Comparison of ENCODE assay signal across 9 cellular contexts in the genomic region with DNA sequence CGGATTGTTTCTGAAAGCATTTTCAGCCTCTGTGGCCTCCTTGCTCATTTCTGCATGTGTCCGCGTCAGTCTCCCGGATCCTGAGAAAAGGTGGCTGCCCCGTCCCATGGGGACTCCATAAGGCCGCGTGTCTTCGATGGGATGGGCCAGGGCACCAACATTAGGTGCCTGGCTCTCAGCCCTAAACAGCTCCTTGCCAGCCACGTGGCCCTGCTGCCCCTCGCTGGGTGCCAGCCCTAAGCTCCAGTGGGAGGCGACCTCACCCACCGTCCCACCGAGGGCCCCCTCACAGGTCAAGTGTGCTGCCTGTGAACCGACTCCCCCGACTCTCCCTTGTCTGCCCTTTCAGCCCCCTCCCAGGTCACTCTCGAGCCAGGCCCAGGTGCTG. TPM values are rescaled to one million over a fixed set of nuclear protein-coding genes. Genes with fewer than 3 reads are reported as not detected.
DNase-seq lines count a peak whose midpoint lies in the region; ATAC-seq, FAIRE-seq and TF ChIP-seq lines count a peak whose summit lies in the region.
"Had no signal": no experiment of that assay in that cellular context is flagged by ENCODE, and none has a peak within 500 bp of the region (broad histone marks: within the 10 kb centered on the region; RNA-seq: fewer than 3 reads in every experiment).

No MANE protein-coding gene starts in this region.

- FAIRE-seq in bronchial epithelial cell (lab: Jason Lieb, UNC), result no peak

- ATAC-seq in mucosa of descending colon, result peak; percentile 2

- H3K9me3 ChIP-seq in HUES48 (ENCODE audit: control insufficient read depth, insufficient read depth, low read length) (no peaks in the 10 kb centered on the region), mucosa of descending colon (no peaks in the 10 kb centered on the region)

- H3K9me3 Mint-ChIP-seq in Calu3 (ENCODE audit: low read depth, unreplicated experiment), result peaks cover 6% of the 10 kb centered on the region

- intact Hi-C loops in Calu3 (cut with micrococcal nuclease; ENCODE audit: unreplicated experiment), result no loop called here
- intact Hi-C loops in mucosa of descending colon (cut with DNase I, micrococcal nuclease), result no loop called here

- peak overlapping the region; percentile 84 for H3K4me3 Mint-ChIP-seq in Calu3 (ENCODE audit: low read depth, unreplicated experiment)

- H3K27ac ChIP-seq in HUES48 (ENCODE audit: low read depth, low read length), result peak overlapping the region; percentile 84

- peak overlapping the region; percentile 82 for H3K4me3 ChIP-seq in HUES48 (ENCODE audit: low read depth, low read length)
- H3K4me3 ChIP-seq in bronchial epithelial cell (ENCODE audit: low read depth, low read length), result peak overlapping the region; percentile 68
- peak overlapping the region; percentile 74 for H3K4me3 ChIP-seq in mucosa of descending colon

- H3K36me3 ChIP-seq in HUES48 (ENCODE audit: control insufficient read depth, insufficient read depth, low read length) (peaks cover 41% of the 10 kb centered on the region), bronchial epithelial cell (ENCODE audit: control insufficient read depth, insufficient read depth, low read length) (peaks cover 9% of the 10 kb centered on the region), mucosa of descending colon (ENCODE audit: low read depth) (no peaks in the 10 kb centered on the region)

- H3K27ac Mint-ChIP-seq in Calu3 (ENCODE audit: unreplicated experiment), result peak overlapping the region; percentile 90

- H3K27me3 Mint-ChIP-seq in Calu3 (ENCODE audit: unreplicated experiment), result no peaks in the 10 kb centered on the region

- peaks cover 8% of the 10 kb centered on the region for H3K4me1 ChIP-seq in HUES48 (ENCODE audit: control insufficient read depth, insufficient read depth, low read length)
- H3K4me1 ChIP-seq in mucosa of descending colon (ENCODE audit: low read depth), result peaks cover 35% of the 10 kb centered on the region

- H3K27me3 ChIP-seq in HUES48 (ENCODE audit: control insufficient read depth, insufficient read depth, low read length) (no peaks in the 10 kb centered on the region), bronchial epithelial cell (ENCODE audit: control insufficient read depth, insufficient read depth, low read length) (no peaks in the 10 kb centered on the region)

- TF ChIP-seq CTCF in Calu3 (IDR thresholded peaks at IDR 0.05; ENCODE audit: unreplicated experiment) (no peak), bronchial epithelial cell (IDR thresholded peaks at IDR 0.05; ENCODE audit: insufficient read depth, low read length, severe bottlenecking) (no peak), mucosa of descending colon (IDR thresholded peaks at IDR 0.05) (no peak)

- peak overlapping the region; percentile 67 for H3K9ac ChIP-seq in HUES48 (ENCODE audit: low read depth, low read length)

- H3K36me3 Mint-ChIP-seq in Calu3 (ENCODE audit: insufficient read depth, unreplicated experiment), result peaks cover 65% of the 10 kb centered on the region

- BruUV-seq in Calu3 (replicated peaks; lab: Mats Ljungman, UMichigan), result no TSS peak

- DNase-seq in Calu3 (no peak), bronchial epithelial cell (ENCODE audit: low read depth) (no peak), mucosa of descending colon (no peak), NCI-H1417 treated with DMSO at 0.1 percent for 48 hours (lab: John Stamatoyannopoulos, UW) (no peak), HuH-7 (ENCODE audit: low spot score) (no peak), dedifferentiated amniotic fluid mesenchymal stem cell (ENCODE audit: extremely low spot score) (no peak)
- DNase-seq in activated CD4-positive, alpha-beta T cell treated with anti-CD3 and anti-CD28 coated beads for 1 hour, result no peak

- CTCF ChIA-PET in Calu3 (lab: Charles Lee), result interaction anchor here (1.7 kb wide), 1 partner anchor 25 kb away, joined by 4 read pairs; no protein-coding TSS in a partner anchor

- peaks cover 33% of the 10 kb centered on the region for H3K4me1 Mint-ChIP-seq in Calu3 (ENCODE audit: low read depth, unreplicated experiment)

RNA-seq across cellular contexts. Expression of gene PHYKPL, which starts 0.9 kb away (rescaled TPM):
- total RNA-seq in Calu3 (2022), result 87.5 and 96.7 TPM in 2 replicates
- 29.2 and 40.6 TPM in 2 replicates for total RNA-seq in bronchial epithelial cell
- 100 to 1,000 TPM; 179 to 331 (median 194) TPM for total RNA-seq in mucosa of descending colon

RNA-seq across cellular contexts. Expression of gene HNRNPAB, which starts 27.4 kb away (rescaled TPM):
- 306 and 314 TPM in 2 replicates for total RNA-seq in Calu3 (2022)
- 67.4 and 71.3 TPM in 2 replicates for total RNA-seq in bronchial epithelial cell
- 100 to 1,000 TPM; 209 to 327 (median 244) TPM for total RNA-seq in mucosa of descending colon

RNA-seq across cellular contexts. Expression of gene GMCL2, which starts 44.6 kb away (rescaled TPM):
- total RNA-seq in Calu3 (2022) (not detected in 2 replicates), bronchial epithelial cell (not detected in 2 replicates), mucosa of descending colon (not detected)
- total RNA-seq: LHCN-M2 had no signal
